In genomic region chrY:12230921-12231320, GRCh38 we compare ENCODE assay signal across 32 cellular contexts.
"Had no signal": no experiment of that assay in that cellular context is flagged by ENCODE, and none has a peak within 500 bp of the region (broad histone marks: within the 10 kb centered on the region; RNA-seq: fewer than 3 reads in every experiment).

No MANE protein-coding gene starts in this region.

- ATAC-seq: activated CD4-positive, alpha-beta T cell treated with anti-CD3 and anti-CD28 coated beads for 36 hours; activated CD4-positive, CD25-positive, alpha-beta regulatory T cell treated with anti-CD3 and anti-CD28 coated beads, Interleukin-2, amount 50 U/mL, for 24 hours; activated CD8-positive, alpha-beta T cell treated with anti-CD3 and anti-CD28 coated beads, Interleukin-2, amount 10 ng/mL, durations not matched to agents 7 days and 5 days; activated naive CD4-positive, alpha-beta T cell treated with anti-CD3 and anti-CD28 coated beads, Interleukin-2, amount 50 U/mL, for 72 hours; body of pancreas; Panc1; WTC11 had no signal

- DNase-seq: activated CD4-positive, alpha-beta T cell treated with anti-CD3 and anti-CD28 coated beads for 36 hours; activated CD4-positive, alpha-beta T cell treated with anti-CD3 and anti-CD28 coated beads, Interleukin-2, amount 10 ng/mL, durations not matched to agents 7 days and 5 days; activated CD4-positive, alpha-beta T cell treated with anti-CD3 and anti-CD28 coated beads, Interleukin-2, amount 50 U/mL, for 48 hours; activated CD8-positive, alpha-beta T cell treated with anti-CD3 and anti-CD28 coated beads, Interleukin-2, amount 10 ng/mL, durations not matched to agents 7 days and 5 days; activated gamma-delta T cell treated with Interleukin-2 at 50 U/mL for 16 hours; activated naive CD4-positive, alpha-beta T cell treated with anti-CD3 and anti-CD28 coated beads for 36 hours; activated T-cell treated with anti-CD3 and anti-CD28 coated beads, Interleukin-2, amount 50 U/mL, for 24 hours; adrenal gland; body of pancreas; caudate nucleus; cerebellar nuclear complex; MM.1S; NCI-H1092; NCI-H1436 treated with DMSO at 0.1 percent for 48 hours; NCI-H1694 treated with DMSO at 0.1 percent for 48 hours; NCI-H2029; NCI-H345; NCI-H524 treated with DMSO at 0.1 percent for 48 hours; SHP77 treated with DMSO at 0.1 percent for 48 hours; SK-N-SH; SW 1271; T-helper 1 cell; T-helper 2 cell; T-helper 9 cell had no signal

- H3K27me3 ChIP-seq: adrenal gland, body of pancreas, breast epithelium, SJSA1 had no signal

- H3K36me3 ChIP-seq: adrenal gland, breast epithelium, SJSA1 had no signal

- H3K9me3 ChIP-seq: adrenal gland, body of pancreas, breast epithelium, SJSA1, SK-N-SH had no signal

- FAIRE-seq: astrocyte had no signal

- H3K4me3 ChIP-seq: adrenal gland, body of pancreas, breast epithelium, SJSA1 had no signal

- H3K4me1 ChIP-seq: adrenal gland, body of pancreas, breast epithelium, SJSA1 had no signal

- H3K27ac ChIP-seq: adrenal gland, body of pancreas, breast epithelium, KMS-11, SJSA1 had no signal
